ENCODE assay signal across 18 cellular contexts in the genomic region with DNA sequence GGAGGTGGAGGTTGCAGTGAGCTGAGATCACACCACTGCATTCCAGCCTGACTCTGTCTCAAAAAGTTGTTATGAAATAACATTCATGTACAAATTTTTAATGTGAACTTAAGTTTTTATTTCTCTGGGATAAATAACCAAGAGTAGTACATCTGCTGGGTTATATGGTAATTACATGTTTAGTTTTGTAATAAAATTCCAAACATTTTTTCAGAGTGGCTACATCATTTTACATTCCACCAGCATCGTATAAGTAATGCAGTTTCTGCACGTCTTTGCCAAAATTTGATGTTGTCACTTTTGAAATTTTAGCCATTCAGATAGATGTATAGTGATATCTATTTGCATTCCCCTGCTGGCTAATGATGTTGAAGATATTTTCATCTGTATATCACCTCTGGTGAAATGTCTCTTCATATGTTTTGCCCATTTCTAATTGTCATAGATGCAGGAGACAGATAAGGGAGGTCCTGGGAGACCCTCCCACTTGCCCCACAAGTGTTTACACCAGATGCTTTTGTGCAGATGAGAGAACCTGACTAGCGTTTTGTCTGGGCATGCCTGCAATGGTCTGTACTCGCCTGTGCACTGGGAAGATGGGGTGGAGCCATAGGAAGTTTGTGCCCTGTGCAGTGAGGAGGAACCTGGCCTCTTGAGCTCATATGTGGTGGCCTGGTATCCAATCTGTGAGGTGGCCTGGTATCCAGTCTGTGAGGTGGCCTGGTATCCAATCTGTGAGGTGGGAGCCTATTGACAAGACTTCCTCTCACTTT. TPM values are rescaled to one million over a fixed set of nuclear protein-coding genes. Genes with fewer than 3 reads are reported as not detected.
DNase-seq lines count a peak whose midpoint lies in the region; TF ChIP-seq lines count a peak whose summit lies in the region.
"Had no signal": no experiment of that assay in that cellular context is flagged by ENCODE, and none has a peak within 500 bp of the region (broad histone marks: within the 10 kb centered on the region; RNA-seq: fewer than 3 reads in every experiment).

No MANE protein-coding gene starts in this region.

- H3K27ac ChIP-seq in epithelial cell of prostate: peak overlapping the region; percentile 48
- H3K27ac ChIP-seq: BLaER1, heart left ventricle had no signal

- TF ChIP-seq CTCF in nephron progenitor cell (IDR thresholded peaks at IDR 0.05) (no peak), lower leg skin (IDR thresholded peaks at IDR 0.05) (no peak)

- H3K36me3 Mint-ChIP-seq in nephron progenitor cell (ENCODE audit: low read depth): peaks cover 53% of the 10 kb centered on the region

- TF ChIP-seq POLR2A in lower leg skin (IDR thresholded peaks at IDR 0.05): no peak

- no peak overlapping the region for H3K4me3 Mint-ChIP-seq in nephron progenitor cell
- H3K4me3 Mint-ChIP-seq: memory B cell; natural killer cell; T-helper 1 cell treated with Interleukin-12 subunit alpha and Interleukin-12 subunit beta and Interleukin-4 antibody, amounts not matched to agents 30 μg/mL and 1 μg/mL, for 36 hours had no signal

- H3K27ac Mint-ChIP-seq in nephron progenitor cell: peak overlapping the region; percentile 70
- H3K27ac Mint-ChIP-seq: activated T-helper 2 cell treated with anti-CD3 and anti-CD28 coated beads, Interferon-gamma antibody, Interleukin-2, Interleukin-4, amounts not matched to agents 10 μg/mL and 5 μg/mL and 100 μg/mL, durations not matched to agents 14 hours and 24 hours and 36 hours; memory B cell; natural killer cell; T-helper 1 cell treated with Interleukin-12 subunit alpha and Interleukin-12 subunit beta and Interleukin-4 antibody, amounts not matched to agents 30 μg/mL and 1 μg/mL, for 36 hours had no signal

- peaks cover 51% of the 10 kb centered on the region for H3K9me3 Mint-ChIP-seq in nephron progenitor cell

- H3K4me3 ChIP-seq in lower leg skin (ENCODE audit: low read depth, poor library complexity, severe bottlenecking): no peak overlapping the region
- H3K4me3 ChIP-seq: BLaER1, heart left ventricle had no signal

- DNase-seq in ELR (ENCODE audit: low read depth): peak; percentile 53
- peak; percentile 10 for DNase-seq in NCI-H2171 (lab: John Stamatoyannopoulos, UW)
- DNase-seq in epithelial cell of prostate (ENCODE audit: low read depth, low spot score): no peak
- no peak for DNase-seq in nephron progenitor cell
- no peak for DNase-seq in germinal center (ENCODE audit: low spot score)
- no peak for DNase-seq in lower leg skin (ENCODE audit: low spot score in 2 of 2)
- DNase-seq in NK-92 treated with Interleukin-12 subunit alpha and Interleukin-12 subunit beta, amount 100 ng/mL, for 24 hours (lab: John Stamatoyannopoulos, UW): no peak
- no peak for DNase-seq in NCI-H524 (lab: John Stamatoyannopoulos, UW)
- DNase-seq: activated CD4-positive, CD25-positive, alpha-beta regulatory T cell treated with anti-CD3 and anti-CD28 coated beads, Interleukin-2, amount 50 U/mL, for 72 hours; cerebellar nuclear complex; heart left ventricle; natural killer cell; NCI-H1694; Right ventricle myocardium superior had no signal

- 54 to 61% methylated on average over 4 of the region's 4 CpGs for WGBS in lower leg skin, 2 donors

- H3K27me3 Mint-ChIP-seq in nephron progenitor cell (ENCODE audit: low read depth, poor library complexity): peaks cover 4% of the 10 kb centered on the region
- H3K27me3 Mint-ChIP-seq: memory B cell had no signal

- intact Hi-C loops in lower leg skin (cut with DNase I; ENCODE audit: low total_unique reads): no loop called here

- H3K4me1 Mint-ChIP-seq in nephron progenitor cell: no peaks in the 10 kb centered on the region
- H3K4me1 Mint-ChIP-seq: memory B cell, natural killer cell had no signal

RNA-seq across cellular contexts. Expression of gene KBTBD6, which starts 12.7 kb away (rescaled TPM):
- total RNA-seq in lower leg skin: 1 to 10 TPM; 3.2 to 6.3 (median 4.9) TPM

RNA-seq across cellular contexts. Expression of gene KBTBD7, which starts 49.0 kb away (rescaled TPM):
- total RNA-seq in lower leg skin: 1 to 10 TPM; 4.1 to 9.1 (median 6.7) TPM

Comparison
In these comparisons a context has a peak if more than half of its experiments do, and no peak if none do; other contexts are left out.
1. DNase-seq: peak in ELR (single experiment) and NCI-H2171 (single experiment); none in epithelial cell of prostate (single experiment), nephron progenitor cell (single experiment), germinal center (single experiment), lower leg skin (0 of 2), NK-92 treated with Interleukin-12 subunit alpha and Interleukin-12 subunit beta, amount 100 ng/mL, for 24 hours (single experiment) and NCI-H524 (0 of 2).